Comparison of ENCODE assay signal across 3 cellular contexts in genomic region chr3:4959180-4959579, GRCh38.
TF ChIP-seq lines count a peak whose summit lies in the region.

No MANE protein-coding gene starts in this region.

TF ChIP-seq in HepG2, 621 proteins besides CTCF, POLR2A, EP300 and RAD21:
- TF ChIP-seq SRSF4 (IDR thresholded peaks at IDR 0.05; ENCODE audit: low read depth, low read length, poor library complexity, severe bottlenecking) = no peak
- peak; percentile 99 for TF ChIP-seq ZNF317 (CRISPR knock-in tag; IDR thresholded peaks at IDR 0.05)

TF ChIP-seq in WTC11, 78 proteins besides CTCF, POLR2A, EP300 and RAD21:
- TF ChIP-seq, protein P1, sequence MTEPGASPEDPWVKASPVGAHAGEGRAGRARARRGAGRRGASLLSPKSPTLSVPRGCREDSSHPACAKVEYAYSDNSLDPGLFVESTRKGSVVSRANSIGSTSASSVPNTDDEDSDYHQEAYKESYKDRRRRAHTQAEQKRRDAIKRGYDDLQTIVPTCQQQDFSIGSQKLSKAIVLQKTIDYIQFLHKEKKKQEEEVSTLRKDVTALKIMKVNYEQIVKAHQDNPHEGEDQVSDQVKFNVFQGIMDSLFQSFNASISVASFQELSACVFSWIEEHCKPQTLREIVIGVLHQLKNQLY (CRISPR knock-in tag; IDR thresholded peaks at IDR 0.05) = no peak
- TF ChIP-seq OVOL2 (CRISPR knock-in tag; IDR thresholded peaks at IDR 0.05; ENCODE audit: borderline replicate concordance) = no peak
- TF ChIP-seq GTF2I (CRISPR knock-in tag; conservative IDR thresholded peaks at IDR 0.05) = no peak
- TF ChIP-seq ZNF317 (CRISPR knock-in tag; IDR thresholded peaks at IDR 0.05; ENCODE audit: borderline replicate concordance, low read depth) = peak; percentile 86
- TF ChIP-seq FOXK1 (CRISPR knock-in tag; IDR thresholded peaks at IDR 0.05) = no peak

TF ChIP-seq in K562, 482 proteins besides CTCF, POLR2A, EP300 and RAD21:
- TF ChIP-seq NR2C1 (IDR thresholded peaks at IDR 0.05) = no peak
- TF ChIP-seq NR2C1 (tag; IDR thresholded peaks at IDR 0.05) = no peak
- TF ChIP-seq BRCA1 (IDR thresholded peaks at IDR 0.05) = no peak
- no peak for TF ChIP-seq BRCA1 (CRISPR knock-in tag; IDR thresholded peaks at IDR 0.05)
- TF ChIP-seq ZNF695 (CRISPR knock-in tag; IDR thresholded peaks at IDR 0.05) = no peak
- TF ChIP-seq MCM3 (IDR thresholded peaks at IDR 0.05) = no peak
- peak; percentile 84 for TF ChIP-seq CBX5 (IDR thresholded peaks at IDR 0.05; ENCODE audit: borderline replicate concordance, low read depth)
- TF ChIP-seq GTF2F1 (IDR thresholded peaks at IDR 0.05; ENCODE audit: low read depth, low read length) = no peak
- no peak for TF ChIP-seq BRD4 (IDR thresholded peaks at IDR 0.05)
- TF ChIP-seq ZNF655 (CRISPR knock-in tag; IDR thresholded peaks at IDR 0.05) = no peak
- TF ChIP-seq XRCC3 (IDR thresholded peaks at IDR 0.05) = peak; percentile 67; the same call in 1 of the 2 replicates
- TF ChIP-seq CLOCK (CRISPR knock-in tag; IDR thresholded peaks at IDR 0.05; ENCODE audit: borderline replicate concordance) = no peak
- TF ChIP-seq TRIM28 (IDR thresholded peaks at IDR 0.05) = peak; percentile 99
- TF ChIP-seq ATF4 (CRISPR knock-in tag; IDR thresholded peaks at IDR 0.05) = no peak
- no peak for TF ChIP-seq SMAD2 (IDR thresholded peaks at IDR 0.05; ENCODE audit: low read depth, low read length)
- no peak for TF ChIP-seq SIRT6 (IDR thresholded peaks at IDR 0.05; ENCODE audit: low read depth, low read length)
- TF ChIP-seq ZNF778 (CRISPR knock-in tag; IDR thresholded peaks at IDR 0.05) = no peak
- TF ChIP-seq NFE2L1 (tag; IDR thresholded peaks at IDR 0.05; ENCODE audit: borderline replicate concordance, low read depth) = 0 out of 2 replicates have a peak, but pooled peaks have one; percentile 1
- TF ChIP-seq SLC30A9 (CRISPR knock-in tag; IDR thresholded peaks at IDR 0.05) = no peak
- no peak for TF ChIP-seq FOXK1 (CRISPR knock-in tag; IDR thresholded peaks at IDR 0.05; ENCODE audit: borderline replicate concordance)
- no peak for TF ChIP-seq ZNF165 (CRISPR knock-in tag; IDR thresholded peaks at IDR 0.05; ENCODE audit: borderline replicate concordance)
- no peak for TF ChIP-seq ZNF785 (CRISPR knock-in tag; IDR thresholded peaks at IDR 0.05)
- TF ChIP-seq TRIM24 (IDR thresholded peaks at IDR 0.05) = peak; percentile 75 to 82
- TF ChIP-seq ZBTB11 (CRISPR knock-in tag; IDR thresholded peaks at IDR 0.05) = no peak
- TF ChIP-seq TFAM (CRISPR knock-in tag; conservative IDR thresholded peaks at IDR 0.05) = no peak
- TF ChIP-seq EHMT2 (IDR thresholded peaks at IDR 0.05) = 0 out of 2 replicates have a peak, but pooled peaks have one; percentile 61
- TF ChIP-seq ZNF57 (CRISPR knock-in tag; IDR thresholded peaks at IDR 0.05) = no peak
- no peak for TF ChIP-seq NCOA4 (IDR thresholded peaks at IDR 0.05; ENCODE audit: partially characterized antibody)
- no peak for TF ChIP-seq DDX20 (tag; IDR thresholded peaks at IDR 0.05; ENCODE audit: low read depth)
- TF ChIP-seq ZNF146 (CRISPR knock-in tag; IDR thresholded peaks at IDR 0.05; ENCODE audit: unreplicated experiment) = peak; percentile 9
- TF ChIP-seq CBX3 (IDR thresholded peaks at IDR 0.05; ENCODE audit: borderline replicate concordance in 1 of 2, low read length in 2 of 2) = peak in 1 of 2 experiments; percentile 97; a peak in 2 of 3 replicates
- TF ChIP-seq, protein P2, sequence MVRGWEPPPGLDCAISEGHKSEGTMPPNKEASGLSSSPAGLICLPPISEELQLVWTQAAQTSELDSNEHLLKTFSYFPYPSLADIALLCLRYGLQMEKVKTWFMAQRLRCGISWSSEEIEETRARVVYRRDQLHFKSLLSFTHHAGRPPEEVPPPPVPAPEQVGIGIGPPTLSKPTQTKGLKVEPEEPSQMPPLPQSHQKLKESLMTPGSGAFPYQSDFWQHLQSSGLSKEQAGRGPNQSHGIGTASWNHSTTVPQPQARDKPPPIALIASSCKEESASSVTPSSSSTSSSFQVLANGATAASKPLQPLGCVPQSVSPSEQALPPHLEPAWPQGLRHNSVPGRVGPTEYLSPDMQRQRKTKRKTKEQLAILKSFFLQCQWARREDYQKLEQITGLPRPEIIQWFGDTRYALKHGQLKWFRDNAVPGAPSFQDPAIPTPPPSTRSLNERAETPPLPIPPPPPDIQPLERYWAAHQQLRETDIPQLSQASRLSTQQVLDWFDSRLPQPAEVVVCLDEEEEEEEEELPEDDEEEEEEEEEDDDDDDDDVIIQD (CRISPR knock-in tag; IDR thresholded peaks at IDR 0.05) = no peak
- TF ChIP-seq NBN (IDR thresholded peaks at IDR 0.05; ENCODE audit: low read depth) = peak; percentile 36; the same call in 1 of the 2 replicates
- peak; percentile 47; the same call in 1 of the 2 replicates for TF ChIP-seq KAT8 (IDR thresholded peaks at IDR 0.05; ENCODE audit: low read depth)
- no peak for TF ChIP-seq CCAR2 (IDR thresholded peaks at IDR 0.05; ENCODE audit: low read depth, low read length)
- TF ChIP-seq BRD9 (IDR thresholded peaks at IDR 0.05; ENCODE audit: low read depth, partially characterized antibody) = no peak
- 0 out of 4 replicates have a peak, but pooled peaks of 1 of the 2 experiments have one; percentile 26 for TF ChIP-seq MCM7 (IDR thresholded peaks at IDR 0.05)
- 0 out of 2 replicates have a peak, but pooled peaks have one; percentile 34 for TF ChIP-seq NKRF (IDR thresholded peaks at IDR 0.05; ENCODE audit: borderline replicate concordance)
- no peak for TF ChIP-seq TCFL5 (CRISPR knock-in tag; conservative IDR thresholded peaks at IDR 0.05)
- no peak for TF ChIP-seq RBM39 (optimal IDR thresholded peaks at IDR 0.05; ENCODE audit: low read depth, low read length)
- TF ChIP-seq MITF (IDR thresholded peaks at IDR 0.05) = no peak
- TF ChIP-seq CHD2 (IDR thresholded peaks at IDR 0.05; ENCODE audit: low read depth, low read length) = no peak
- peak; percentile 30; the same call in 1 of the 2 replicates for TF ChIP-seq ZNF445 (CRISPR knock-in tag; IDR thresholded peaks at IDR 0.05; ENCODE audit: low read depth)
- no peak for TF ChIP-seq ZNF212 (CRISPR knock-in tag; IDR thresholded peaks at IDR 0.05)
- no peak for TF ChIP-seq RAD51 (IDR thresholded peaks at IDR 0.05; ENCODE audit: borderline replicate concordance, low read depth)
- TF ChIP-seq KHSRP (IDR thresholded peaks at IDR 0.05) = no peak
- no peak for TF ChIP-seq CREB1 (IDR thresholded peaks at IDR 0.05)
- TF ChIP-seq CREB1 (CRISPR knock-in tag; IDR thresholded peaks at IDR 0.05) = no peak
- peak; percentile 51; the same call in 1 of the 2 replicates for TF ChIP-seq MIER1 (IDR thresholded peaks at IDR 0.05; ENCODE audit: low read depth)
- peak in 1 of 2 experiments; percentile 27; a peak in 1 of 4 replicates for TF ChIP-seq KDM1A (IDR thresholded peaks at IDR 0.05)
- peak; percentile 94 for TF ChIP-seq ZNF280A (IDR thresholded peaks at IDR 0.05; ENCODE audit: low read depth, partially characterized antibody)
- TF ChIP-seq SRSF7 (optimal IDR thresholded peaks at IDR 0.05; ENCODE audit: low read depth, low read length) = no peak
- no peak for TF ChIP-seq ZNF143 (CRISPR knock-in tag; IDR thresholded peaks at IDR 0.05)
- no peak for TF ChIP-seq ZNF354B (CRISPR knock-in tag; IDR thresholded peaks at IDR 0.05)
TF ChIP-seq in K562: peak in this region for 16.
